In the genomic region with DNA sequence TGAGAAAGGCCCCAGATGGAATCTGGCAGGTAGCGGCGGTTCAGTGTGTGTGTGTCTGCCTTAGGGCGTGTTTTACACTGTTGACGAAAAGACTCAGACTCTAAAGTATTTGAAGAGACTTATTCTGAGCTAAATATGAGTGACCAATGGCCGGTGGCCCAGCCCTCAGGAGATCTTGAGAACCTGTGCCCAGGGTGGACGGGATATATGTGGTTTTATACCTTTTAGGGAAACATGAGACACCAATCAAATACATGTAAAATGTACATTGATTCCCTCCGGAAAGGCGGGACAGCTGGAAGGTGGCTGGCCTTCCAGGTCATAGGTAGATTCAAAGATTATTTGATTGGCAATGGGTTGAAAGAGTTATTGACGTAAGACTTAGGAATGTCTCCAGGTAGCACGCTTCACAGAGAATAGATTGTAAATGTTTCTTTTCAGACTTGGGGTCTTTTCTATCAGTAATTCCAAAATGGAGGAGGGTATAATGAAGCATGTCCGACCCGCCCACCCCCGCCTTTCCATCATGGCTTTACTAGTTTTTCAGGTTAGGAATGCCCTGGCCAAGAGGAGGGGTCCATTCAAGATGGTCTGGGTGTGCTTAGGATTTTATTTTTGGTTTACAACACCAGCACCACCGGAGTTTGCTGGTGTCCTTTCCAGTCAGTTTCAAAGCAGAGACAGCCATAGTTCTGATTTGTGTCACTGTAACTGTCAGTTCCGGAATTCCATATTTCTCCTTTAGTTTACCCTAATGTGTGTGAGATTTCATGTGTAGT, we compare ENCODE assay signal across 1 cellular context.
A peak's percentile ranks its signal among the peaks of the same experiment; 100 is the strongest.
TF ChIP-seq lines count a peak whose summit lies in the region.

No MANE protein-coding gene starts in this region.

TF ChIP-seq in HepG2, 621 proteins besides CTCF, POLR2A, EP300 and RAD21:
- peak; percentile 10; the same call in 1 of the 2 replicates for TF ChIP-seq SAP130 (CRISPR knock-in tag; IDR thresholded peaks at IDR 0.05; ENCODE audit: low read depth)
- TF ChIP-seq, protein P1, sequence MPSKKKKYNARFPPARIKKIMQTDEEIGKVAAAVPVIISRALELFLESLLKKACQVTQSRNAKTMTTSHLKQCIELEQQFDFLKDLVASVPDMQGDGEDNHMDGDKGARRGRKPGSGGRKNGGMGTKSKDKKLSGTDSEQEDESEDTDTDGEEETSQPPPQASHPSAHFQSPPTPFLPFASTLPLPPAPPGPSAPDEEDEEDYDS (CRISPR knock-in tag; IDR thresholded peaks at IDR 0.05) = 0 out of 2 replicates have a peak, but pooled peaks have one; percentile 21
- TF ChIP-seq KDM5A (IDR thresholded peaks at IDR 0.05; ENCODE audit: borderline replicate concordance, low read length) = no peak
- TF ChIP-seq ZNF615 (CRISPR knock-in tag; IDR thresholded peaks at IDR 0.05; ENCODE audit: borderline replicate concordance) = 0 out of 2 replicates have a peak, but pooled peaks have one; percentile 54
TF ChIP-seq in HepG2: peak in this region for 3.
